1 cellular context compared by ENCODE assay signal in the genomic region with DNA sequence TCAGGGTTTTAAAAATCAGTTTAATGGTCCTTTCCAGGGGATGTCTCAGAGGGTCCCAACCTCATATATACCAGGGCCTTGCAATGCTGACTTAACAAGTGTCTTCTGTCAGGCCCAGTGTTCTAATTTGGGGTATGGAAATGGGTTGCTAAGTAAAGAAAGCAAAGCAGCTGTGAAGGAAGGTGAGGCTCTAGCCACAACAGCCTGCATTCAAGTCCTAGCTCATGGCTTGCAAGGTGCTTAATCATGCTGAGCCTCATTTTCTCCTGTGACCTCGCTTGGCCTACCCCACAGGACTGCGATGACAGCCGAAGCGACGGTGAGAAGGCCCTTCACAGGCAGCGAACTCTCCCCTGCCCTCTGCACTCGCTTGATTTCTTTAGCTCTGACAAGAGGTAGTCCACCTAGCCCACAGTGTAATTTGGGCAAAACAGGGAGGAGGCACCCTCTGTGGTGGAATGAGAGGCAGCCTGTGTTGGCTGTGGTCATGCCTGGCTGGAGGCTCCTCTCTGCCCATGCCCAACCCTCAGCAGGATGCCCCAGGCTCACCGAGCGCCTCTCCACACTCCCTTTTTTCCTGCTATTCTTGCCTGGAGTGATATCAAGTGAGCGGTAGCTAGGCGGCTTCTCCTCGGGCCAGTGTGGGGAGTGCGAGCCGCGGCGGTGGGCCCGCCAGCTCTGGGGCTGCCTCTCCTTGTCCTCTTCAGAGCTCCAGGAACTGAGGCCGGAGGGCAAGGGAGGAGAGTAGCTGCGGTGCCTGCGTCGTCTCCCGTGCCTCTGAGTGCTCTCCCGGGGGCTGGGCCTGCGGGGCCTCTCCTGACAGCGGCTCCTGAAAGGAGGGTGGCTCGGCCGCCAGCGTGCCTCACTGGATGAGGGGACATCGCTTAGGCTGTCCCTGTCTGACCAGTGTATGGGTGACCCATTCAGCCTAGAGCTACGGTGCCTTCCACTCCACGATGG.
TF ChIP-seq lines count a peak whose summit lies in the region.

No MANE protein-coding gene starts in this region.

TF ChIP-seq in H1, 55 proteins besides CTCF, POLR2A, EP300 and RAD21:
- TF ChIP-seq YY1 (IDR thresholded peaks at IDR 0.05; ENCODE audit: low read depth, low read length) (no peak), KDM1A (IDR thresholded peaks at IDR 0.05; ENCODE audit: borderline replicate concordance, low read length) (no peak), NANOG (IDR thresholded peaks at IDR 0.05; ENCODE audit: insufficient read depth, low read depth, low read length, poor library complexity, severe bottlenecking) (no peak), TBP (IDR thresholded peaks at IDR 0.05; ENCODE audit: low read depth, low read length) (no peak), JUND (IDR thresholded peaks at IDR 0.05; ENCODE audit: low read length) (no peak), HDAC2 (IDR thresholded peaks at IDR 0.05; ENCODE audit: borderline replicate concordance in 1 of 2, low read depth in 2 of 2, low read length in 2 of 2) (no peak), TAF7 (optimal IDR thresholded peaks at IDR 0.05; ENCODE audit: borderline replicate concordance, low read depth, low read length) (no peak), BACH1 (IDR thresholded peaks at IDR 0.05; ENCODE audit: low read length) (no peak), POLR2AphosphoS5 (IDR thresholded peaks at IDR 0.05; ENCODE audit: low read depth, low read length) (no peak), RNF2 (IDR thresholded peaks at IDR 0.05; ENCODE audit: borderline replicate concordance, low read depth, low read length, missing control alignments, poor library complexity, severe bottlenecking) (no peak), CHD1 (IDR thresholded peaks at IDR 0.05; ENCODE audit: low read depth, low read length) (no peak), SRF (IDR thresholded peaks at IDR 0.05; ENCODE audit: low read depth, low read length) (no peak), SAP30 (IDR thresholded peaks at IDR 0.05; ENCODE audit: insufficient read depth, insufficient replicate concordance, low read length) (no peak), CTBP2 (IDR thresholded peaks at IDR 0.05; ENCODE audit: borderline replicate concordance, insufficient read depth, insufficient read length, low read length) (no peak), GTF2F1 (IDR thresholded peaks at IDR 0.05; ENCODE audit: borderline replicate concordance, low read depth, low read length) (no peak), SIX5 (IDR thresholded peaks at IDR 0.05; ENCODE audit: low read depth, low read length) (no peak), KDM5A (IDR thresholded peaks at IDR 0.05; ENCODE audit: low read length) (no peak), TCF12 (IDR thresholded peaks at IDR 0.05; ENCODE audit: low read depth, low read length) (no peak)
